1 cellular context compared by ENCODE assay signal in the genomic region with DNA sequence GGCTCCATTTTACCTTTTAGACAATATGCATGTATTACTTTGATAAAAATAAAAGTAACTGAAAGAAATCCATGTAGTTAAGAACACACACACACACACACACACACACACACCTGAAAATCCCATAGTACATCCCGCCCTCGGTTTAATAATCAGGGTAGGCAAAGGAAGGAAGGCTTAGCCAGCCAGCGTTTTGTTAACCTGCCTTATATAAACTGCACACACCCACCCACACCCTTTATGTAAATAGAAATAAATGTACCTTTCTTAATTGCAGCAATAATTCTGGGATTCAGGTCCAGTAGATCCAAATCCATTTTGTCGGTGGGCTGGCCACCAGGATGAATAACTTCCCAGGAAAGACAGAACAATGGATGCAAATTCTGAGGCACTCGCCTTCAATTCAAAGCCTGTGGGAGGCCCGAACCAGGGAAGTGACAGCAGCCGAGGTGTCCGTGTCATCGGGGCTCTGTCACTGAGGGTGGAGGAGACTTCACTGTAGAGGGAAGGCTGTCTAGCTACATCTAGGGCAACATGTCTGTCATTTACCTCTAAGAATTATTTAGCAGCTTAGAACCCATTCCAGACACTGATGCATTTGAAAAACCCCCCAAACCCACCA.
TF ChIP-seq lines count a peak whose summit lies in the region.

No MANE protein-coding gene starts in this region.

TF ChIP-seq in GM23338, 12 proteins besides CTCF, POLR2A, EP300 and RAD21:
- TF ChIP-seq, protein P1, sequence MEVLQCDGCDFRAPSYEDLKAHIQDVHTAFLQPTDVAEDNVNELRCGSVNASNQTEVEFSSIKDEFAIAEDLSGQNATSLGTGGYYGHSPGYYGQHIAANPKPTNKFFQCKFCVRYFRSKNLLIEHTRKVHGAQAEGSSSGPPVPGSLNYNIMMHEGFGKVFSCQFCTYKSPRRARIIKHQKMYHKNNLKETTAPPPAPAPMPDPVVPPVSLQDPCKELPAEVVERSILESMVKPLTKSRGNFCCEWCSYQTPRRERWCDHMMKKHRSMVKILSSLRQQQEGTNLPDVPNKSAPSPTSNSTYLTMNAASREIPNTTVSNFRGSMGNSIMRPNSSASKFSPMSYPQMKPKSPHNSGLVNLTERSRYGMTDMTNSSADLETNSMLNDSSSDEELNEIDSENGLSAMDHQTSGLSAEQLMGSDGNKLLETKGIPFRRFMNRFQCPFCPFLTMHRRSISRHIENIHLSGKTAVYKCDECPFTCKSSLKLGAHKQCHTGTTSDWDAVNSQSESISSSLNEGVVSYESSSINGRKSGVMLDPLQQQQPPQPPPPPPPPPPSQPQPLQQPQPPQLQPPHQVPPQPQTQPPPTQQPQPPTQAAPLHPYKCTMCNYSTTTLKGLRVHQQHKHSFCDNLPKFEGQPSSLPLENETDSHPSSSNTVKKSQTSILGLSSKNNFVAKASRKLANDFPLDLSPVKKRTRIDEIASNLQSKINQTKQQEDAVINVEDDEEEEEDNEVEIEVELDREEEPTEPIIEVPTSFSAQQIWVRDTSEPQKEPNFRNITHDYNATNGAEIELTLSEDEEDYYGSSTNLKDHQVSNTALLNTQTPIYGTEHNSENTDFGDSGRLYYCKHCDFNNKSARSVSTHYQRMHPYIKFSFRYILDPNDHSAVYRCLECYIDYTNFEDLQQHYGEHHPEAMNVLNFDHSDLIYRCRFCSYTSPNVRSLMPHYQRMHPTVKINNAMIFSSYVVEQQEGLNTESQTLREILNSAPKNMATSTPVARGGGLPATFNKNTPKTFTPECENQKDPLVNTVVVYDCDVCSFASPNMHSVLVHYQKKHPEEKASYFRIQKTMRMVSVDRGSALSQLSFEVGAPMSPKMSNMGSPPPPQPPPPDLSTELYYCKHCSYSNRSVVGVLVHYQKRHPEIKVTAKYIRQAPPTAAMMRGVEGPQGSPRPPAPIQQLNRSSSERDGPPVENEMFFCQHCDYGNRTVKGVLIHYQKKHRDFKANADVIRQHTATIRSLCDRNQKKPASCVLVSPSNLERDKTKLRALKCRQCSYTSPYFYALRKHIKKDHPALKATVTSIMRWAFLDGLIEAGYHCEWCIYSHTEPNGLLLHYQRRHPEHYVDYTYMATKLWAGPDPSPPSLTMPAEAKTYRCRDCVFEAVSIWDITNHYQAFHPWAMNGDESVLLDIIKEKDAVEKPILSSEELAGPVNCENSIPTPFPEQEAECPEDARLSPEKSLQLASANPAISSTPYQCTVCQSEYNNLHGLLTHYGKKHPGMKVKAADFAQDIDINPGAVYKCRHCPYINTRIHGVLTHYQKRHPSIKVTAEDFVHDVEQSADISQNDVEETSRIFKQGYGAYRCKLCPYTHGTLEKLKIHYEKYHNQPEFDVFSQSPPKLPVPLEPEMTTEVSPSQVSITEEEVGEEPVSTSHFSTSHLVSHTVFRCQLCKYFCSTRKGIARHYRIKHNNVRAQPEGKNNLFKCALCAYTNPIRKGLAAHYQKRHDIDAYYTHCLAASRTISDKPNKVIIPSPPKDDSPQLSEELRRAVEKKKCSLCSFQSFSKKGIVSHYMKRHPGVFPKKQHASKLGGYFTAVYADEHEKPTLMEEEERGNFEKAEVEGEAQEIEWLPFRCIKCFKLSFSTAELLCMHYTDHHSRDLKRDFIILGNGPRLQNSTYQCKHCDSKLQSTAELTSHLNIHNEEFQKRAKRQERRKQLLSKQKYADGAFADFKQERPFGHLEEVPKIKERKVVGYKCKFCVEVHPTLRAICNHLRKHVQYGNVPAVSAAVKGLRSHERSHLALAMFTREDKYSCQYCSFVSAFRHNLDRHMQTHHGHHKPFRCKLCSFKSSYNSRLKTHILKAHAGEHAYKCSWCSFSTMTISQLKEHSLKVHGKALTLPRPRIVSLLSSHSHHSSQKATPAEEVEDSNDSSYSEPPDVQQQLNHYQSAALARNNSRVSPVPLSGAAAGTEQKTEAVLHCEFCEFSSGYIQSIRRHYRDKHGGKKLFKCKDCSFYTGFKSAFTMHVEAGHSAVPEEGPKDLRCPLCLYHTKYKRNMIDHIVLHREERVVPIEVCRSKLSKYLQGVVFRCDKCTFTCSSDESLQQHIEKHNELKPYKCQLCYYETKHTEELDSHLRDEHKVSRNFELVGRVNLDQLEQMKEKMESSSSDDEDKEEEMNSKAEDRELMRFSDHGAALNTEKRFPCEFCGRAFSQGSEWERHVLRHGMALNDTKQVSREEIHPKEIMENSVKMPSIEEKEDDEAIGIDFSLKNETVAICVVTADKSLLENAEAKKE (CRISPR knock-in tag; IDR thresholded peaks at IDR 0.05) = no peak
- TF ChIP-seq ZNF331 (CRISPR knock-in tag; IDR thresholded peaks at IDR 0.05; ENCODE audit: low read depth) = no peak
- TF ChIP-seq, protein P2, sequence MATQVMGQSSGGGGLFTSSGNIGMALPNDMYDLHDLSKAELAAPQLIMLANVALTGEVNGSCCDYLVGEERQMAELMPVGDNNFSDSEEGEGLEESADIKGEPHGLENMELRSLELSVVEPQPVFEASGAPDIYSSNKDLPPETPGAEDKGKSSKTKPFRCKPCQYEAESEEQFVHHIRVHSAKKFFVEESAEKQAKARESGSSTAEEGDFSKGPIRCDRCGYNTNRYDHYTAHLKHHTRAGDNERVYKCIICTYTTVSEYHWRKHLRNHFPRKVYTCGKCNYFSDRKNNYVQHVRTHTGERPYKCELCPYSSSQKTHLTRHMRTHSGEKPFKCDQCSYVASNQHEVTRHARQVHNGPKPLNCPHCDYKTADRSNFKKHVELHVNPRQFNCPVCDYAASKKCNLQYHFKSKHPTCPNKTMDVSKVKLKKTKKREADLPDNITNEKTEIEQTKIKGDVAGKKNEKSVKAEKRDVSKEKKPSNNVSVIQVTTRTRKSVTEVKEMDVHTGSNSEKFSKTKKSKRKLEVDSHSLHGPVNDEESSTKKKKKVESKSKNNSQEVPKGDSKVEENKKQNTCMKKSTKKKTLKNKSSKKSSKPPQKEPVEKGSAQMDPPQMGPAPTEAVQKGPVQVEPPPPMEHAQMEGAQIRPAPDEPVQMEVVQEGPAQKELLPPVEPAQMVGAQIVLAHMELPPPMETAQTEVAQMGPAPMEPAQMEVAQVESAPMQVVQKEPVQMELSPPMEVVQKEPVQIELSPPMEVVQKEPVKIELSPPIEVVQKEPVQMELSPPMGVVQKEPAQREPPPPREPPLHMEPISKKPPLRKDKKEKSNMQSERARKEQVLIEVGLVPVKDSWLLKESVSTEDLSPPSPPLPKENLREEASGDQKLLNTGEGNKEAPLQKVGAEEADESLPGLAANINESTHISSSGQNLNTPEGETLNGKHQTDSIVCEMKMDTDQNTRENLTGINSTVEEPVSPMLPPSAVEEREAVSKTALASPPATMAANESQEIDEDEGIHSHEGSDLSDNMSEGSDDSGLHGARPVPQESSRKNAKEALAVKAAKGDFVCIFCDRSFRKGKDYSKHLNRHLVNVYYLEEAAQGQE (IDR thresholded peaks at IDR 0.05; ENCODE audit: unreplicated experiment) = no peak
- TF ChIP-seq STAT1 (IDR thresholded peaks at IDR 0.05; ENCODE audit: unreplicated experiment) = no peak
- TF ChIP-seq, protein P3, sequence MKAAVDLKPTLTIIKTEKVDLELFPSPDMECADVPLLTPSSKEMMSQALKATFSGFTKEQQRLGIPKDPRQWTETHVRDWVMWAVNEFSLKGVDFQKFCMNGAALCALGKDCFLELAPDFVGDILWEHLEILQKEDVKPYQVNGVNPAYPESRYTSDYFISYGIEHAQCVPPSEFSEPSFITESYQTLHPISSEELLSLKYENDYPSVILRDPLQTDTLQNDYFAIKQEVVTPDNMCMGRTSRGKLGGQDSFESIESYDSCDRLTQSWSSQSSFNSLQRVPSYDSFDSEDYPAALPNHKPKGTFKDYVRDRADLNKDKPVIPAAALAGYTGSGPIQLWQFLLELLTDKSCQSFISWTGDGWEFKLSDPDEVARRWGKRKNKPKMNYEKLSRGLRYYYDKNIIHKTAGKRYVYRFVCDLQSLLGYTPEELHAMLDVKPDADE (IDR thresholded peaks at IDR 0.05) = no peak
- no peak for TF ChIP-seq NANOG (IDR thresholded peaks at IDR 0.05; ENCODE audit: borderline replicate concordance)
- TF ChIP-seq POLR2AphosphoS5 (IDR thresholded peaks at IDR 0.05; ENCODE audit: low read depth) = no peak
- TF ChIP-seq EZH2phosphoT487 (IDR thresholded peaks at IDR 0.05; ENCODE audit: unreplicated experiment) = no peak
- no peak for TF ChIP-seq CREB1 (CRISPR knock-in tag; IDR thresholded peaks at IDR 0.05; ENCODE audit: low read depth)
